Comparison of ENCODE assay signal across 8 cellular contexts in the genomic region with DNA sequence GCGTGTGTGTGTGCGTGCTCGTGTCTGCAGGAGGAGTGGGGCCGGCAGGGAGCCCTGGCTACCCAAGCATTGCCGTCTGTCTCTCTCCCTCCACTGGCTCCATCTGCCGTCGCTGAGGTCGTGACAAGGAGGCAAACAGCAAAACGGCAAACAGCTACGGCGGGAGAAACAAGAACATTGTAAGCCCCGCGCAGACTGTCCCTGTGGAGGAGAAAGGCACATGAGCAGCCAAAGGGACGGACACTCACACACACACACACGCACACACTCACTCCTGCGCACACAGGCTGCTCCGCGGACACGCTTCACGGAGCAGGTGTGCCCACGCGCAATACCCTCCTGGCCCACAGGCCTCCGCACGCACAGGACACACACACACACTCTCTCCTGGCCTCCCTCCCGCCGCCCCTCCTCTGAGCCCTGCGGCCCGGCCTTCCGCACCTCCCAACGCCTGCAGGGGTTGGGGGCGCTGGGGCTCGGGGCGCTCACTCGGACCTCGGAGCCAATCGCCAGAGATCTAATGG. TPM values are rescaled to one million over a fixed set of nuclear protein-coding genes. Genes with fewer than 3 reads are reported as not detected.
DNase-seq lines count a peak whose midpoint lies in the region; ATAC-seq and TF ChIP-seq lines count a peak whose summit lies in the region.

No MANE protein-coding gene starts in this region.

- H3K9ac ChIP-seq in skeletal muscle satellite cell (ENCODE audit: low read depth, low read length): no peak overlapping the region

- ATAC-seq in HG02852 (IDR thresholded peaks at IDR 0.05; ENCODE audit: unreplicated experiment): peak; percentile 31
- ATAC-seq in GM18517 (IDR thresholded peaks at IDR 0.05; ENCODE audit: unreplicated experiment): no peak

- H3K27ac ChIP-seq in left ventricle myocardium inferior (replicated peaks): peak overlapping the region; percentile 67

- no peaks in the 10 kb centered on the region for H3K36me3 Mint-ChIP-seq in activated CD4-positive, alpha-beta memory T cell treated with anti-CD3 and anti-CD28 coated beads for 36 hours

- H3K4me1 ChIP-seq in left ventricle myocardium inferior (peaks cover 37% of the 10 kb centered on the region), skeletal muscle satellite cell (ENCODE audit: control insufficient read depth, insufficient read depth, low read length) (peaks cover 11% of the 10 kb centered on the region)

- CTCF ChIA-PET in activated CD4-positive, alpha-beta memory T cell treated with anti-CD3 and anti-CD28 coated beads for 36 hours (lab: Charles Lee): interaction anchor here (0.9 to 3.5 kb wide), 4 partner anchors 8 to 208 kb away, joined by 3 to 15 read pairs (median 4); a partner anchor contains a TSS

- no peak overlapping the region for H3K4me3 Mint-ChIP-seq in activated CD4-positive, alpha-beta memory T cell treated with anti-CD3 and anti-CD28 coated beads for 36 hours

- H3K4me1 Mint-ChIP-seq in activated CD4-positive, alpha-beta memory T cell treated with anti-CD3 and anti-CD28 coated beads for 36 hours (ENCODE audit: low read depth): peaks cover 18% of the 10 kb centered on the region

- peaks cover 11% of the 10 kb centered on the region for H3K27me3 Mint-ChIP-seq in activated CD4-positive, alpha-beta memory T cell treated with anti-CD3 and anti-CD28 coated beads for 36 hours

- H3K9me3 Mint-ChIP-seq in activated CD4-positive, alpha-beta memory T cell treated with anti-CD3 and anti-CD28 coated beads for 36 hours: no peaks in the 10 kb centered on the region

- no peaks in the 10 kb centered on the region for H3K36me3 ChIP-seq in left ventricle myocardium inferior
- H3K36me3 ChIP-seq in skeletal muscle satellite cell (ENCODE audit: insufficient read depth, low read length): no peaks in the 10 kb centered on the region

- TF ChIP-seq CTCF in GM12873 (IDR thresholded peaks at IDR 0.05; ENCODE audit: insufficient read depth, low read depth, low read length, missing control alignments): peak; percentile 1
- no peak for TF ChIP-seq CTCF in left ventricle myocardium inferior (IDR thresholded peaks at IDR 0.05; ENCODE audit: borderline replicate concordance)

- H3K4me3 ChIP-seq in left ventricle myocardium inferior (peak overlapping the region; percentile 73), skeletal muscle satellite cell (ENCODE audit: low read length) (peak overlapping the region; percentile 70)

- H3K27me3 ChIP-seq in left ventricle myocardium inferior (ENCODE audit: low read depth): peaks cover 57% of the 10 kb centered on the region
- H3K27me3 ChIP-seq in skeletal muscle satellite cell (ENCODE audit: control insufficient read depth, insufficient read depth, low read length): peaks cover 85% of the 10 kb centered on the region

- no peak overlapping the region for H3K27ac Mint-ChIP-seq in activated CD4-positive, alpha-beta memory T cell treated with anti-CD3 and anti-CD28 coated beads for 36 hours

- H3K9me3 ChIP-seq in left ventricle myocardium inferior (replicated peaks) (no peaks in the 10 kb centered on the region), skeletal muscle satellite cell (replicated peaks; ENCODE audit: low read length) (no peaks in the 10 kb centered on the region)

- intact Hi-C loops in activated CD4-positive, alpha-beta memory T cell treated with anti-CD3 and anti-CD28 coated beads for 36 hours (cut with micrococcal nuclease): no loop called here
- intact Hi-C loops in left ventricle myocardium inferior (cut with micrococcal nuclease): no loop called here

- DNase-seq in activated CD4-positive, alpha-beta memory T cell treated with anti-CD3 and anti-CD28 coated beads for 36 hours: peak; percentile 30
- DNase-seq in left ventricle myocardium inferior (peak; percentile 32), SKM-1 (lab: John Stamatoyannopoulos, UW; ENCODE audit: unreplicated experiment) (no peak), foreskin melanocyte (no peak)

- H3K4me2 ChIP-seq in skeletal muscle satellite cell (ENCODE audit: low read length): peak overlapping the region; percentile 86

- POLR2A ChIA-PET in activated CD4-positive, alpha-beta memory T cell treated with anti-CD3 and anti-CD28 coated beads for 36 hours (lab: Charles Lee): no interaction called here

RNA-seq across cellular contexts. Expression of a gene that starts 0.9 kb away (rescaled TPM):
- not detected for total RNA-seq in activated CD4-positive, alpha-beta memory T cell treated with anti-CD3 and anti-CD28 coated beads for 36 hours
- 2.1 TPM for total RNA-seq in left ventricle myocardium inferior
- not detected in 2 replicates for total RNA-seq in skeletal muscle satellite cell (2012; rRNA removed)

RNA-seq across cellular contexts. Expression of a gene that starts 23.6 kb away (rescaled TPM):
- total RNA-seq in activated CD4-positive, alpha-beta memory T cell treated with anti-CD3 and anti-CD28 coated beads for 36 hours: 10 to 100 TPM; 21.2 to 23.7 TPM
- 201 TPM for total RNA-seq in left ventricle myocardium inferior
- 41.8 and 47.8 TPM in 2 replicates for total RNA-seq in skeletal muscle satellite cell (2012; rRNA removed)

Comparison
In these comparisons a context has a peak if more than half of its experiments do, and no peak if none do; other contexts are left out.
1. DNase-seq: peak in activated CD4-positive, alpha-beta memory T cell treated with anti-CD3 and anti-CD28 coated beads for 36 hours (single experiment) and left ventricle myocardium inferior (single experiment); none in SKM-1 (single experiment) and foreskin melanocyte (single experiment).